32 cellular contexts compared by ENCODE assay signal in the genomic region with DNA sequence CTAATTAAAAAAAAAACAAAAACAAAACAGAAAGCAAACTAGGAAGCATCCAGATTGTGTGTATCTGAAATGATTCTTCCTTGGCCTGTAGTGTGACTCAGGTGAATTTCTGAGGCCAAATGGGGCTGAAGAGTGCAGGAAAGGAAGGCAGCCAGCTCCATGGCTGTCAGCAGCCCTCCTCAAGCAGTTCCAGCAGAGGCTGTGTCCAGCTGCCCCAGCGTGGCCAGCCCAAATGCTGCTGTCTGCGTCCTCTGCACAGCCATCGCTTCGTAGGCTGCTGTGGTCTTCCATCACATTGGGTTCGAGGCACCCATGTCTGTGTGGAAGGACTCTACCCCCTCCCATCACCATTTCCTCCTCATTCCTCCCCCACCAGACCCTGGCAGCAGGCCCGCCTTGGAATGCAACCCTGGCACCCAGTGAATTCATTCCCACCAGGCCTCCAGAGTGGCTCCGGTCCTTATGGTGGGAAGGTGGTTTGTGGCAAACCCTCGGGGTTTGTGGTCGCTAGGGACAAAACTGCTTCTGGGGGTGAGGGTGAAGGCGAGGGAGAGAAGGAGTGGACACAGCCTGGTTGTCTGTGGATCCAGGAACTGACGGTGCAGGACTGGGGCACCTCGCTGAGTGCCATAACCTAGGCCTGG.
"Had no signal": no experiment of that assay in that cellular context is flagged by ENCODE, and none has a peak within 500 bp of the region (broad histone marks: within the 10 kb centered on the region; RNA-seq: fewer than 3 reads in every experiment).

No MANE protein-coding gene starts in this region.

- DNase-seq: activated CD4-positive, alpha-beta memory T cell treated with anti-CD3 and anti-CD28 coated beads, Interleukin-2, amount 10 ng/mL, durations not matched to agents 7 days and 5 days; activated CD4-positive, alpha-beta T cell treated with anti-CD3 and anti-CD28 coated beads, Interleukin-2, amount 50 U/mL, for 1 hour; activated CD4-positive, CD25-positive, alpha-beta regulatory T cell; activated gamma-delta T cell; activated naive CD4-positive, alpha-beta T cell treated with anti-CD3 and anti-CD28 coated beads, Interleukin-2, amount 10 ng/mL, durations not matched to agents 7 days and 5 days; activated T-cell treated with anti-CD3 and anti-CD28 coated beads for 4 hours; activated T-cell treated with anti-CD3 and anti-CD28 coated beads, Interleukin-2, amount 50 U/mL, for 48 hours; amygdala; body of pancreas; central memory CD4-positive, alpha-beta T cell; KG1; MG63; MV-4-11; NCI-H1092 treated with DMSO at 0.1 percent for 48 hours; NCI-H1417 treated with DMSO at 0.1 percent for 48 hours; NCI-H1694; NCI-H2029; NCI-H510A treated with DMSO at 0.1 percent for 48 hours; NCI-H69; NK-92 treated with Interleukin-12 subunit alpha and Interleukin-12 subunit beta, amount 100 ng/mL, for 24 hours; OCI-M1; RPMI8226; T-cell; T-helper 2 cell; T1000 had no signal

- H3K36me3 ChIP-seq: MG63 had no signal

- H3K27me3 ChIP-seq: body of pancreas, MG63 had no signal

- ATAC-seq: activated T-helper 17 cell treated with anti-CD3 and anti-CD28 coated beads, Interleukin-2, amount 50 U/mL, for 72 hours; body of pancreas; Panc1; Right ventricle myocardium inferior; T-cell had no signal

- H3K4me3 ChIP-seq: body of pancreas, MG63, SK-N-MC had no signal

- H3K27ac ChIP-seq: body of pancreas, VCaP had no signal

- H3K4me1 ChIP-seq: body of pancreas had no signal

- H3K9me3 ChIP-seq: body of pancreas, MG63 had no signal

- FAIRE-seq: bronchial epithelial cell, TTC549 had no signal
